8 cellular contexts compared by ENCODE assay signal in genomic region chr16:29638751-29639150, GRCh38. TPM values are rescaled to one million over a fixed set of nuclear protein-coding genes. Genes with fewer than 3 reads are reported as not detected.
DNase-seq lines count a peak whose midpoint lies in the region; ATAC-seq, FAIRE-seq and TF ChIP-seq lines count a peak whose summit lies in the region.
"Not testable (repeated sequence)": the region's sequence is repeated elsewhere in the genome, so short reads cannot be mapped to it uniquely, and the experiment has no call there.
"Had no signal": no experiment of that assay in that cellular context is flagged by ENCODE, and none has a peak within 500 bp of the region (broad histone marks: within the 10 kb centered on the region; RNA-seq: fewer than 3 reads in every experiment).

No MANE protein-coding gene starts in this region.

- peak; percentile 1 for DNase-seq in Karpas-422
- DNase-seq in K562 (ENCODE audit: extremely low read depth in 1 of 4, low spot score in 3 of 4); HepG2 (ENCODE audit: low spot score): not testable (repeated sequence)

- in situ Hi-C loops in K562 (cut with MboI); HepG2 (cut with HindIII; ENCODE audit: extremely low pct_ligation_motif_present, low pct_unique_long_range_greater_than_20kb): not testable (repeated sequence)

- H3K9me2 ChIP-seq in Karpas-422 (replicated peaks; ENCODE audit: insufficient read depth, low read length): not testable (repeated sequence)

- FAIRE-seq in K562 (lab: Jason Lieb, UNC); HepG2 (lab: Jason Lieb, UNC): not testable (repeated sequence)

- not testable (repeated sequence) for ATAC-seq in K562, HepG2

- not testable (repeated sequence) for H3K4me2 ChIP-seq in Karpas-422 (ENCODE audit: low read depth, low read length, poor library complexity, severe bottlenecking); K562 (ENCODE audit: insufficient read depth, low read length); HepG2 (ENCODE audit: low read depth, low read length)

- CTCF ChIA-PET in HEK293 (lab: Yijun Ruan, JAX); K562 (lab: Yijun Ruan, JAX; ENCODE audit: low intra/inter-chr PET ratio); HepG2 (lab: Yijun Ruan, JAX; ENCODE audit: low intra/inter-chr PET ratio, low total read pairs): not testable (repeated sequence)

- not testable (repeated sequence) for H2AFZ ChIP-seq in Karpas-422 (ENCODE audit: low read length); K562 (ENCODE audit: low read depth, low read length); HepG2 (ENCODE audit: low read length)

- H3K4me3 ChIP-seq in HEK293 (ENCODE audit: low read depth, low read length); Karpas-422 (ENCODE audit: low read length); K562; HepG2 (replicated peaks in 1 of 3; ENCODE audit: insufficient read depth in 1 of 3, low read depth in 2 of 3, low read length in 3 of 3): not testable (repeated sequence)

- not testable (repeated sequence) for H3K27me3 ChIP-seq in Karpas-422 (ENCODE audit: low read length); K562 (ENCODE audit: control insufficient read depth in 2 of 2, insufficient read depth in 2 of 2, low read length in 2 of 2); HepG2 (ENCODE audit: control insufficient read depth in 1 of 2, insufficient read depth in 2 of 2, low read length in 2 of 2)

- not testable (repeated sequence) for TF ChIP-seq POLR2A in K562 (conservative IDR thresholded peaks at IDR 0.05); HepG2 (IDR thresholded peaks at IDR 0.05; ENCODE audit: insufficient read depth in 1 of 2, low read depth in 2 of 2, low read length in 2 of 2)

- H4K20me1 ChIP-seq in Karpas-422 (ENCODE audit: insufficient read depth, low read depth, low read length); K562 (replicated peaks; ENCODE audit: control insufficient read depth, insufficient read depth, low read length); HepG2 (ENCODE audit: insufficient read depth, low read length): not testable (repeated sequence)

- not testable (repeated sequence) for TF ChIP-seq RAD21 in K562 (CRISPR knock-in tag; conservative IDR thresholded peaks at IDR 0.05 in 1 of 2, IDR thresholded peaks at IDR 0.05 in 1 of 2); HepG2 (CRISPR knock-in tag; IDR thresholded peaks at IDR 0.05)

- BruUV-seq in K562 (replicated peaks; lab: Mats Ljungman, UMichigan); HepG2 (replicated peaks; lab: Mats Ljungman, UMichigan): not testable (repeated sequence)

- POLR2A ChIA-PET in HEK293 (lab: Yijun Ruan, JAX); K562 (lab: Yijun Ruan, JAX); HepG2 (lab: Yijun Ruan, JAX): not testable (repeated sequence)

- not testable (repeated sequence) for H3K4me1 ChIP-seq in HEK293 (ENCODE audit: control insufficient read depth, insufficient read depth, low read length); Karpas-422 (ENCODE audit: low read length); HepG2 (ENCODE audit: insufficient read depth, low read length)
- peaks cover 12 to 19% of the 10 kb centered on the region in 2 experiments for H3K4me1 ChIP-seq in K562 (replicated peaks in 1 of 2; ENCODE audit: control insufficient read depth in 2 of 2, insufficient read depth in 2 of 2, low read length in 2 of 2)

- not testable (repeated sequence) for H3K9ac ChIP-seq in Karpas-422 (ENCODE audit: low read length); K562 (ENCODE audit: insufficient read depth in 1 of 2, low read depth in 2 of 2, low read length in 2 of 2); HepG2 (ENCODE audit: insufficient read depth, low read depth, low read length)

- TF ChIP-seq CTCF in HEK293 (tag by site-specific recombination; IDR thresholded peaks at IDR 0.05); K562 (IDR thresholded peaks at IDR 0.05 in 2 of 3, conservative IDR thresholded peaks at IDR 0.05 in 1 of 3; ENCODE audit: insufficient read depth in 2 of 3, low read depth in 1 of 3, low read length in 3 of 3); HepG2 (CRISPR knock-in tag; IDR thresholded peaks at IDR 0.05): not testable (repeated sequence)

- not testable (repeated sequence) for H3K27ac ChIP-seq in HEK293 (ENCODE audit: extremely low read depth, low read depth, low read length); Karpas-422 (ENCODE audit: low read length); K562 (ENCODE audit: extremely low read depth, low read depth, low read length); HepG2 (ENCODE audit: extremely low read length, insufficient read depth, low read length)

- WGBS in K562 (ENCODE audit: insufficient coverage, low coverage, missing lambda C conversion rate): 87% methylated on average over 6 of the region's 8 CpGs
- 63% methylated on average over 8 of the region's 8 CpGs for WGBS in HepG2 (ENCODE audit: low lambda C conversion rate)

- TF ChIP-seq EP300 in K562 (IDR thresholded peaks at IDR 0.05; ENCODE audit: low read length); HepG2 (IDR thresholded peaks at IDR 0.05; ENCODE audit: low read depth in 2 of 2, low read length in 2 of 2); HepG2 (CRISPR knock-in tag; IDR thresholded peaks at IDR 0.05; ENCODE audit: borderline replicate concordance): not testable (repeated sequence)

- not testable (repeated sequence) for H3K79me2 ChIP-seq in Karpas-422 (ENCODE audit: low read length); K562 (ENCODE audit: control insufficient read depth, insufficient read depth, low read length); HepG2 (ENCODE audit: insufficient read depth, low read length)

- H3K9me3 ChIP-seq in HEK293 (ENCODE audit: control insufficient read depth, insufficient read depth, low read depth, low read length); Karpas-422 (ENCODE audit: low read length); K562 (replicated peaks; ENCODE audit: control insufficient read depth, insufficient read depth, low read depth, low read length); HepG2 (ENCODE audit: low read length): not testable (repeated sequence)

- H3K9me1 ChIP-seq in K562 (ENCODE audit: control insufficient read depth, insufficient read depth, low read length): not testable (repeated sequence)

- intact Hi-C loops in K562 (cut with micrococcal nuclease); HepG2 (cut with micrococcal nuclease; ENCODE audit: unreplicated experiment): not testable (repeated sequence)

- H3K36me3 ChIP-seq in HEK293 (ENCODE audit: control insufficient read depth in 2 of 2, insufficient read depth in 1 of 2, low read length in 2 of 2); Karpas-422 (ENCODE audit: insufficient read depth, low read length); K562 (ENCODE audit: control insufficient read depth, insufficient read depth, low read length); HepG2 (replicated peaks in 1 of 2; ENCODE audit: control insufficient read depth in 1 of 2, insufficient read depth in 2 of 2, low read length in 2 of 2): not testable (repeated sequence)

RNA-seq across cellular contexts. Expression of gene SPN, which starts 24.3 kb away (rescaled TPM):
- 0.63 and 1.0 TPM in 2 replicates for total RNA-seq in Karpas-422 (2014; rRNA removed; shearing (Covaris generic); ENCODE audit: low replicate concordance)
- total RNA-seq in K562 (2011; cell fraction: chromatin; rRNA removed; ENCODE audit: low replicate concordance): 97.4 and 224 TPM in 2 replicates
- 129 and 166 TPM in 2 replicates for total RNA-seq in K562 (2011; cell fraction: nucleolus; rRNA removed)
- total RNA-seq in K562 (2011; cell fraction: nucleoplasm; rRNA removed): 142 and 171 TPM in 2 replicates
- total RNA-seq in K562 (2014; rRNA removed) (75.4 and 91.8 TPM in 2 replicates), K562 (2014; rRNA removed; fragmentation: Illumina TruSeq; extraction: Trizol) (80.6 and 85.0 TPM in 2 replicates), K562 (2015; rRNA removed; fragmentation: Illumina TruSeq; extraction: Trizol) (110 and 114 TPM in 2 replicates), K562 (2021) (202 and 225 TPM in 2 replicates), HepG2 (2016; rRNA removed; fragmentation: Illumina TruSeq; extraction: Trizol) (0.22 and 0.38 TPM in 2 replicates)
- polyA plus RNA-seq in K562 (2011; rRNA removed) (56.7 and 114 TPM in 2 replicates), K562 (2014; fragmentation: Illumina TruSeq; extraction: Trizol) (174 and 221 TPM in 2 replicates), K562 (2014; fragmentation: Nextera tagmentation; extraction: Ambion mirVana) (10 to 100 TPM; 24.3 to 34.3 TPM), K562 (2014; rRNA removed) (74.2 and 79.4 TPM in 2 replicates), HepG2 (2011; rRNA removed) (1.6 and 3.8 TPM in 2 replicates)
- 56.3 and 107 TPM in 2 replicates for polyA plus RNA-seq in K562 (2011; cell fraction: cytosol; rRNA removed)
- polyA plus RNA-seq in K562 (2011; cell fraction: nucleus; rRNA removed): 80.5 and 114 TPM in 2 replicates
- polyA plus RNA-seq in K562 (2012): 152 and 220 TPM in 2 replicates
- 64.6 and 73.0 TPM in 2 replicates for polyA minus RNA-seq in K562 (2011; rRNA and poly(A)+ RNA removed)
- polyA minus RNA-seq in K562 (2011; cell fraction: cytosol; rRNA and poly(A)+ RNA removed): 66.4 and 80.3 TPM in 2 replicates
- polyA minus RNA-seq in K562 (2011; cell fraction: nucleus; rRNA and poly(A)+ RNA removed): 15.9 and 30.7 TPM in 2 replicates
- 0.10 TPM in 1 of 2 replicates, not detected in the other for total RNA-seq in HepG2 (2016; cell fraction: cytosol; rRNA removed; fragmentation: Illumina TruSeq; extraction: Trizol; ENCODE audit: low read depth)
- total RNA-seq in HepG2 (2016; cell fraction: insoluble cytoplasmic fraction; rRNA removed; fragmentation: Illumina TruSeq; extraction: Trizol): 0.10 and 0.35 TPM in 2 replicates
- total RNA-seq in HepG2 (2016; cell fraction: membrane; rRNA removed; fragmentation: Illumina TruSeq; extraction: Trizol): 0.06 TPM in 1 of 2 replicates, not detected in the other
- 0.28 and 0.34 TPM in 2 replicates for total RNA-seq in HepG2 (2016; cell fraction: nucleus; rRNA removed; fragmentation: Illumina TruSeq; extraction: Trizol)
- polyA plus RNA-seq in HepG2 (2011; cell fraction: cytosol; rRNA removed): 0.94 and 1.1 TPM in 2 replicates
- 1.1 and 2.5 TPM in 2 replicates for polyA plus RNA-seq in HepG2 (2011; cell fraction: nucleus; rRNA removed)
- 2.4 and 2.5 TPM in 2 replicates for polyA plus RNA-seq in HepG2 (2012)
- 0.07 and 0.09 TPM in 2 replicates for polyA plus RNA-seq in HepG2 (2016; cell fraction: cytosol; fragmentation: Illumina TruSeq; extraction: Trizol; ENCODE audit: low read depth)
- 0.25 and 0.39 TPM in 2 replicates for polyA plus RNA-seq in HepG2 (2016; cell fraction: insoluble cytoplasmic fraction; fragmentation: Illumina TruSeq; extraction: Trizol; ENCODE audit: low read depth)
- 0.13 and 0.23 TPM in 2 replicates for polyA plus RNA-seq in HepG2 (2016; cell fraction: membrane; fragmentation: Illumina TruSeq; extraction: Trizol; ENCODE audit: low read depth)
- polyA plus RNA-seq in HepG2 (2016; cell fraction: nucleus; fragmentation: Illumina TruSeq; extraction: Trizol; ENCODE audit: insufficient read depth, low read depth): 0.44 and 1.1 TPM in 2 replicates
- polyA minus RNA-seq in HepG2 (2011; rRNA and poly(A)+ RNA removed; ENCODE audit: low replicate concordance): 1.7 and 5.3 TPM in 2 replicates
- 0.79 and 1.7 TPM in 2 replicates for polyA minus RNA-seq in HepG2 (2011; cell fraction: cytosol; rRNA and poly(A)+ RNA removed)
- polyA minus RNA-seq in HepG2 (2011; cell fraction: nucleus; rRNA and poly(A)+ RNA removed): 0.52 and 1.4 TPM in 2 replicates
- total RNA-seq: A673, Caco-2, Calu3 had no signal
- polyA plus RNA-seq: BJ had no signal

RNA-seq across cellular contexts. Expression of gene QPRT, which starts 40.2 kb away (rescaled TPM):
- total RNA-seq in Karpas-422 (2014; rRNA removed; shearing (Covaris generic); ENCODE audit: low replicate concordance): 39.6 and 45.8 TPM in 2 replicates
- total RNA-seq in K562 (2011; cell fraction: chromatin; rRNA removed; ENCODE audit: low replicate concordance): 45.6 and 86.1 TPM in 2 replicates
- total RNA-seq in K562 (2011; cell fraction: nucleolus; rRNA removed): 57.9 and 68.0 TPM in 2 replicates
- 66.3 and 114 TPM in 2 replicates for total RNA-seq in K562 (2011; cell fraction: nucleoplasm; rRNA removed)
- 112 and 115 TPM in 2 replicates for total RNA-seq in K562 (2014; rRNA removed)
- 37.3 and 39.2 TPM in 2 replicates for total RNA-seq in K562 (2014; rRNA removed; fragmentation: Illumina TruSeq; extraction: Trizol)
- total RNA-seq in K562 (2015; rRNA removed; fragmentation: Illumina TruSeq; extraction: Trizol): 72.8 and 76.7 TPM in 2 replicates
- 80.7 and 86.5 TPM in 2 replicates for total RNA-seq in K562 (2021)
- polyA plus RNA-seq in K562 (2011; rRNA removed): 38.9 and 73.1 TPM in 2 replicates
- polyA plus RNA-seq in K562 (2011; cell fraction: cytosol; rRNA removed): 79.6 and 90.5 TPM in 2 replicates
- 56.0 and 57.6 TPM in 2 replicates for polyA plus RNA-seq in K562 (2011; cell fraction: nucleus; rRNA removed)
- 120 and 164 TPM in 2 replicates for polyA plus RNA-seq in K562 (2012)
- 64.1 and 72.4 TPM in 2 replicates for polyA plus RNA-seq in K562 (2014; fragmentation: Illumina TruSeq; extraction: Trizol)
- 10 to 100 TPM in 1 of 2 experiments, 1 to 10 TPM in 1; 7.7 to 10.8 TPM for polyA plus RNA-seq in K562 (2014; fragmentation: Nextera tagmentation; extraction: Ambion mirVana)
- polyA plus RNA-seq in K562 (2014; rRNA removed): 64.3 and 68.8 TPM in 2 replicates
- 37.4 and 44.7 TPM in 2 replicates for polyA minus RNA-seq in K562 (2011; rRNA and poly(A)+ RNA removed)
- 56.5 and 107 TPM in 2 replicates for polyA minus RNA-seq in K562 (2011; cell fraction: cytosol; rRNA and poly(A)+ RNA removed)
- polyA minus RNA-seq in K562 (2011; cell fraction: nucleus; rRNA and poly(A)+ RNA removed): 12.7 and 19.0 TPM in 2 replicates
- 218 and 244 TPM in 2 replicates for total RNA-seq in HepG2 (2016; rRNA removed; fragmentation: Illumina TruSeq; extraction: Trizol)
- 87.1 and 92.9 TPM in 2 replicates for total RNA-seq in HepG2 (2016; cell fraction: cytosol; rRNA removed; fragmentation: Illumina TruSeq; extraction: Trizol; ENCODE audit: low read depth)
- 223 and 253 TPM in 2 replicates for total RNA-seq in HepG2 (2016; cell fraction: insoluble cytoplasmic fraction; rRNA removed; fragmentation: Illumina TruSeq; extraction: Trizol)
- 152 and 159 TPM in 2 replicates for total RNA-seq in HepG2 (2016; cell fraction: membrane; rRNA removed; fragmentation: Illumina TruSeq; extraction: Trizol)
- 99.3 and 115 TPM in 2 replicates for total RNA-seq in HepG2 (2016; cell fraction: nucleus; rRNA removed; fragmentation: Illumina TruSeq; extraction: Trizol)
- 130 and 137 TPM in 2 replicates for polyA plus RNA-seq in HepG2 (2011; rRNA removed)
- polyA plus RNA-seq in HepG2 (2011; cell fraction: cytosol; rRNA removed): 103 and 170 TPM in 2 replicates
- 80.0 and 88.2 TPM in 2 replicates for polyA plus RNA-seq in HepG2 (2011; cell fraction: nucleus; rRNA removed)
- polyA plus RNA-seq in HepG2 (2012): 123 and 130 TPM in 2 replicates
- 105 and 118 TPM in 2 replicates for polyA plus RNA-seq in HepG2 (2016; cell fraction: cytosol; fragmentation: Illumina TruSeq; extraction: Trizol; ENCODE audit: low read depth)
- polyA plus RNA-seq in HepG2 (2016; cell fraction: insoluble cytoplasmic fraction; fragmentation: Illumina TruSeq; extraction: Trizol; ENCODE audit: low read depth): 245 and 255 TPM in 2 replicates
- polyA plus RNA-seq in HepG2 (2016; cell fraction: membrane; fragmentation: Illumina TruSeq; extraction: Trizol; ENCODE audit: low read depth): 133 and 135 TPM in 2 replicates
- 215 and 218 TPM in 2 replicates for polyA plus RNA-seq in HepG2 (2016; cell fraction: nucleus; fragmentation: Illumina TruSeq; extraction: Trizol; ENCODE audit: insufficient read depth, low read depth)
- 1.2 and 248 TPM in 2 replicates for polyA minus RNA-seq in HepG2 (2011; rRNA and poly(A)+ RNA removed; ENCODE audit: low replicate concordance)
- 160 and 171 TPM in 2 replicates for polyA minus RNA-seq in HepG2 (2011; cell fraction: cytosol; rRNA and poly(A)+ RNA removed)
- polyA minus RNA-seq in HepG2 (2011; cell fraction: nucleus; rRNA and poly(A)+ RNA removed): 30.1 and 34.9 TPM in 2 replicates

Comparison
In these comparisons a context has a peak if more than half of its experiments do, and no peak if none do; other contexts are left out.
1. RNA of gene SPN, which starts 24.3 kb away (total RNA-seq): 75.4 to 225 TPM in K562; 0.63 to 1.0 TPM in Karpas-422 and 0.06 to 0.38 TPM in HepG2; every median in the first group is over 10 times any median in the second.